Comparison of ENCODE assay signal across 28 cellular contexts in the genomic region with DNA sequence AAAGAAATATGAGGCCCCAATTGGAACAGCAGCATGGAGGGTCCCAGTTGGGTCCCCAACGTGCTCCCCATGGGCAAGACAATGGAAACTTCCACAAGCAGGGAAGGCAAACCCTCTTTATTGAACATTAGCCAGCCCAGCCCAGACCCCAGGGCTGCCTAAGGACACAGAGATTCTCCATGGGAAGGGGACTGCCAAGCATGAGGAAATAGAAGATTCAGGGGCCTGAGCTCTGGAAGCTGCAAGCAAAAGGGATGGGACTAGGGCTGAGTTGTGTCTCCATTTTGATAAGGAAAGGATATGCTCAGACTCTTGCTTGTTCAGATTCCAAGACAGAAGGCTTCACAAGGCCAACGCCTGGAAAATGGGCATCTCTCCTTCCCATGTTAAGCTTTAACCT.
"Had no signal": no experiment of that assay in that cellular context is flagged by ENCODE, and none has a peak within 500 bp of the region (broad histone marks: within the 10 kb centered on the region; RNA-seq: fewer than 3 reads in every experiment).

No MANE protein-coding gene starts in this region.

- DNase-seq: activated CD4-positive, alpha-beta memory T cell treated with anti-CD3 and anti-CD28 coated beads, Interleukin-2, amount 10 ng/mL, durations not matched to agents 7 days and 5 days; activated CD4-positive, alpha-beta T cell treated with anti-CD3 and anti-CD28 coated beads for 1 hour; activated CD4-positive, alpha-beta T cell treated with anti-CD3 and anti-CD28 coated beads for 4 hours; activated CD4-positive, alpha-beta T cell treated with anti-CD3 and anti-CD28 coated beads, Interleukin-2, amount 10 ng/mL, durations not matched to agents 7 days and 5 days; activated CD4-positive, alpha-beta T cell treated with anti-CD3 and anti-CD28 coated beads, Interleukin-2, amount 50 U/mL, for 4 hours; activated CD8-positive, alpha-beta memory T cell treated with anti-CD3 and anti-CD28 coated beads, Interleukin-2, amount 50 U/mL, for 48 hours; activated gamma-delta T cell treated with Interleukin-2 at 50 U/mL for 16 hours; activated naive CD4-positive, alpha-beta T cell treated with anti-CD3 and anti-CD28 coated beads, Interleukin-2, amount 50 U/mL, for 16 hours; activated naive CD4-positive, alpha-beta T cell treated with Interleukin-2 at 50 U/mL for 16 hours; activated T-cell treated with anti-CD3 and anti-CD28 coated beads for 4 hours; activated T-cell treated with anti-CD3 and anti-CD28 coated beads, Interleukin-2, amount 50 U/mL, for 24 hours; activated T-cell treated with anti-CD3 and anti-CD28 coated beads, Interleukin-2, amount 50 U/mL, for 72 hours; amniotic stem cell; anterior cingulate cortex; brain microvascular endothelial cell; dorsolateral prefrontal cortex; effector CD4-positive, alpha-beta T cell; esophagus squamous epithelium; foreskin melanocyte; T-helper 2 cell had no signal

- H3K36me3 Mint-ChIP-seq: activated naive CD8-positive, alpha-beta T cell; WTC11 had no signal

- H3K4me3 Mint-ChIP-seq: activated CD4-positive, alpha-beta memory T cell treated with anti-CD3 and anti-CD28 coated beads, Interleukin-2, amount 10 ng/mL, durations not matched to agents 7 days and 5 days; activated CD4-positive, alpha-beta T cell treated with anti-CD3 and anti-CD28 coated beads, Interleukin-2, amount 10 ng/mL, durations not matched to agents 7 days and 5 days; activated naive CD8-positive, alpha-beta T cell; activated T-cell treated with anti-CD3 and anti-CD28 coated beads, Interleukin-2, amount 50 U/mL, for 24 hours; activated T-cell treated with anti-CD3 and anti-CD28 coated beads, Interleukin-2, amount 50 U/mL, for 72 hours; central memory CD8-positive, alpha-beta T cell; dendritic cell treated with granulocyte-macrophage colony-stimulating factor and Interleukin-4, amounts not matched to agents 40 ng/mL and 50 ng/mL, for 4 days; WTC11 had no signal

- H3K9me3 ChIP-seq: esophagus squamous epithelium, gastroesophageal sphincter had no signal

- H3K4me1 Mint-ChIP-seq: activated CD4-positive, alpha-beta memory T cell treated with anti-CD3 and anti-CD28 coated beads, Interleukin-2, amount 10 ng/mL, durations not matched to agents 7 days and 5 days; activated CD4-positive, alpha-beta T cell treated with anti-CD3 and anti-CD28 coated beads, Interleukin-2, amount 10 ng/mL, durations not matched to agents 7 days and 5 days; central memory CD8-positive, alpha-beta T cell had no signal

- ATAC-seq: activated T-cell treated with anti-CD3 and anti-CD28 coated beads, Interleukin-2, amount 50 U/mL, for 72 hours; gastroesophageal sphincter; WTC11 had no signal

- H3K4me3 ChIP-seq: coronary artery, dorsolateral prefrontal cortex, esophagus squamous epithelium, gastroesophageal sphincter had no signal

- H3K36me3 ChIP-seq: brain microvascular endothelial cell had no signal

- H3K9me3 Mint-ChIP-seq: activated CD4-positive, alpha-beta memory T cell treated with anti-CD3 and anti-CD28 coated beads, Interleukin-2, amount 10 ng/mL, durations not matched to agents 7 days and 5 days; activated CD4-positive, alpha-beta T cell treated with anti-CD3 and anti-CD28 coated beads, Interleukin-2, amount 10 ng/mL, durations not matched to agents 7 days and 5 days; activated T-cell treated with anti-CD3 and anti-CD28 coated beads, Interleukin-2, amount 50 U/mL, for 24 hours; activated T-cell treated with anti-CD3 and anti-CD28 coated beads, Interleukin-2, amount 50 U/mL, for 72 hours; central memory CD8-positive, alpha-beta T cell; dendritic cell treated with granulocyte-macrophage colony-stimulating factor and Interleukin-4, amounts not matched to agents 40 ng/mL and 50 ng/mL, for 4 days; WTC11 had no signal

- H3K27ac Mint-ChIP-seq: activated CD4-positive, alpha-beta memory T cell treated with anti-CD3 and anti-CD28 coated beads, Interleukin-2, amount 10 ng/mL, durations not matched to agents 7 days and 5 days; activated CD4-positive, alpha-beta T cell treated with anti-CD3 and anti-CD28 coated beads, Interleukin-2, amount 10 ng/mL, durations not matched to agents 7 days and 5 days; activated naive CD8-positive, alpha-beta T cell; activated T-cell treated with anti-CD3 and anti-CD28 coated beads, Interleukin-2, amount 50 U/mL, for 24 hours; activated T-cell treated with anti-CD3 and anti-CD28 coated beads, Interleukin-2, amount 50 U/mL, for 72 hours; dendritic cell treated with granulocyte-macrophage colony-stimulating factor and Interleukin-4, amounts not matched to agents 40 ng/mL and 50 ng/mL, for 4 days; WTC11 had no signal

- H3K27me3 ChIP-seq: brain microvascular endothelial cell, dorsolateral prefrontal cortex had no signal

- H3K27ac ChIP-seq: brain microvascular endothelial cell, coronary artery, dorsolateral prefrontal cortex, epithelial cell of prostate, esophagus squamous epithelium, gastroesophageal sphincter, VCaP had no signal
